In the genomic region with DNA sequence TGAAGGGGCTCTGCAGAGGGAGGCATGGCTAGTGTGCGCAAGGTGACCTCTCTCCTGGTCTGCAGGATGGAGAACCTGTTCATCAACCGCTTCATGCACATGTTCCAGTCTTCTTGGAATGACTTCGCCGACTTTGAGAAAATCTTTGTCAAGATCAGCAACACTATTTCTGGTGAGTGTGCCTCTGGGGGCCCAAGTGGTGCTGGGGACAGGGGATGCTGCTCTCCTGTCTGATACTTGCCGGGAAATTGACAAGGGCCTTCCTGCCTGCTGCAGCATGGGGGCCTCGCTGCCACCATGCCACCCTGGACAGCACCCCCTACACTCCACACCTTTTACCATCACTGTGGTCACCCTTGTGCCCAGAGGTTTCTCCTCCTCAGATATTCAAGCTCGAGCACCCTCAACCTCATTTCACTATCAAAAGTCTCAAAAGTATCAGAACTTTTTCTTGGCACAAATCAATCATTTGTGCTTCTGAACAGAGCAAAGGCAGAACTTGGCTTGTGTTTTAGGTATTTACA, we compare ENCODE assay signal across 19 cellular contexts. TPM values are rescaled to one million over a fixed set of nuclear protein-coding genes. Genes with fewer than 3 reads are reported as not detected.
DNase-seq lines count a peak whose midpoint lies in the region; ATAC-seq and TF ChIP-seq lines count a peak whose summit lies in the region.
"Had no signal": no experiment of that assay in that cellular context is flagged by ENCODE, and none has a peak within 500 bp of the region (broad histone marks: within the 10 kb centered on the region; RNA-seq: fewer than 3 reads in every experiment).

No MANE protein-coding gene starts in this region.

- H2AFZ ChIP-seq in SK-N-SH (ENCODE audit: low read depth) = no peak overlapping the region

- H3K4me3 ChIP-seq in SK-N-SH (ENCODE audit: low read depth in 2 of 2, low read length in 1 of 2) = no peak overlapping the region
- H3K4me3 ChIP-seq in CD4-positive, alpha-beta memory T cell (ENCODE audit: low read length in 2 of 2) = no peak overlapping the region
- no peak overlapping the region for H3K4me3 ChIP-seq in testis

- H3K4me2 ChIP-seq in SK-N-SH = no peak overlapping the region

- peaks cover 0 to under 1% of the 10 kb centered on the region in 2 donors for H3K36me3 Mint-ChIP-seq in CD4-positive, alpha-beta memory T cell
- H3K36me3 Mint-ChIP-seq in T-helper 17 cell (ENCODE audit: low read depth) = peaks cover 3% of the 10 kb centered on the region
- H3K36me3 Mint-ChIP-seq in naive thymus-derived CD8-positive, alpha-beta T cell = no peaks in the 10 kb centered on the region

- peaks cover 18% of the 10 kb centered on the region for H3K27me3 ChIP-seq in SK-N-SH (ENCODE audit: insufficient read depth)
- no peaks in the 10 kb centered on the region for H3K27me3 ChIP-seq in CD4-positive, alpha-beta memory T cell (ENCODE audit: insufficient read depth, low read length)
- no peaks in the 10 kb centered on the region for H3K27me3 ChIP-seq in testis

- no peak overlapping the region for H3K9ac ChIP-seq in SK-N-SH

- no peaks in the 10 kb centered on the region for H3K79me2 ChIP-seq in SK-N-SH (ENCODE audit: insufficient read depth)

- H3K4me3 Mint-ChIP-seq in CD4-positive, alpha-beta memory T cell = no peak overlapping the region
- peak overlapping the region; percentile 21 for H3K4me3 Mint-ChIP-seq in T-helper 17 cell
- no peak overlapping the region for H3K4me3 Mint-ChIP-seq in naive thymus-derived CD8-positive, alpha-beta T cell

- H3K27ac ChIP-seq in SK-N-SH (ENCODE audit: low read depth in 2 of 2, low read length in 1 of 2) (no peak overlapping the region), testis (no peak overlapping the region)
- H3K27ac ChIP-seq in CD4-positive, alpha-beta memory T cell (ENCODE audit: low read depth, low read length) = no peak overlapping the region
- H3K27ac ChIP-seq: 22Rv1, C4-2B had no signal

- no peaks in the 10 kb centered on the region for H3K9me3 ChIP-seq in SK-N-SH
- no peaks in the 10 kb centered on the region for H3K9me3 ChIP-seq in CD4-positive, alpha-beta memory T cell (ENCODE audit: control insufficient read depth in 1 of 2, low read length in 2 of 2)
- H3K9me3 ChIP-seq in T-helper 17 cell (ENCODE audit: control insufficient read depth, low read length, poor library complexity, severe bottlenecking) = no peaks in the 10 kb centered on the region
- no peaks in the 10 kb centered on the region for H3K9me3 ChIP-seq in testis

- TF ChIP-seq POLR2A in testis (IDR thresholded peaks at IDR 0.05) = no peak

- DNase-seq in SK-N-SH (no peak), T-helper 17 cell (no peak), NCI-H2029 treated with DMSO at 0.1 percent for 48 hours (lab: John Stamatoyannopoulos, UW) (no peak), testis (no peak), DMS53 (lab: John Stamatoyannopoulos, UW) (no peak)
- no peak for DNase-seq in CD4-positive, alpha-beta memory T cell
- no peak for DNase-seq in naive thymus-derived CD8-positive, alpha-beta T cell
- DNase-seq: DND-41, GDM1, IMR-90, NCI-H1417 treated with DMSO at 0.1 percent for 48 hours, NCI-H2081, NCI-H510A treated with DMSO at 0.1 percent for 48 hours had no signal

- POLR2A ChIA-PET in SK-N-SH (lab: Yijun Ruan, JAX) = no interaction called here
- POLR2A ChIA-PET in CD4-positive, alpha-beta memory T cell (lab: Charles Lee; ENCODE audit: partially characterized antibody) = interaction anchor here (1.0 to 1.3 kb wide), 2 partner anchors 9 to 25 kb away, joined by 3 read pairs; no protein-coding TSS in a partner anchor
- POLR2A ChIA-PET in naive thymus-derived CD8-positive, alpha-beta T cell (lab: Charles Lee) = interaction anchor here (0.8 kb wide), 1 partner anchor 9 kb away, joined by 3 read pairs; no protein-coding TSS in a partner anchor

- no peaks in the 10 kb centered on the region for H3K9me2 ChIP-seq in SK-N-SH

- no peak for TF ChIP-seq EP300 in SK-N-SH (IDR thresholded peaks at IDR 0.05; ENCODE audit: borderline replicate concordance in 1 of 2, low read depth in 1 of 2, low read length in 1 of 2)

- no peaks in the 10 kb centered on the region for H4K20me1 ChIP-seq in SK-N-SH (ENCODE audit: insufficient read depth)

- H3K9me3 Mint-ChIP-seq in CD4-positive, alpha-beta memory T cell = peaks cover 0 to 1% (median 0%) of the 10 kb centered on the region in 8 donors
- H3K9me3 Mint-ChIP-seq in naive thymus-derived CD8-positive, alpha-beta T cell = no peaks in the 10 kb centered on the region

- no peaks in the 10 kb centered on the region for H3F3A ChIP-seq in SK-N-SH (replicated peaks; ENCODE audit: insufficient read depth)

- peaks cover 35 to 77% (median 60%) of the 10 kb centered on the region in 4 donors for H3K4me1 Mint-ChIP-seq in CD4-positive, alpha-beta memory T cell
- H3K4me1 Mint-ChIP-seq in T-helper 17 cell = peaks cover 66% of the 10 kb centered on the region
- peaks cover 34 to 67% (median 61%) of the 10 kb centered on the region in 4 donors for H3K4me1 Mint-ChIP-seq in naive thymus-derived CD8-positive, alpha-beta T cell

- no peak for TF ChIP-seq RAD21 in SK-N-SH (IDR thresholded peaks at IDR 0.05; ENCODE audit: low read length)

- WGBS in SK-N-SH (ENCODE audit: low lambda C conversion rate) = 67% methylated on average over 7 of the region's 7 CpGs
- WGBS in testis, 2 donors = 85 to 90% methylated on average over 7 of the region's 7 CpGs

- CTCF ChIA-PET in SK-N-SH (lab: Yijun Ruan, JAX) = interaction anchor here (1.5 kb wide), 1 partner anchor 41 kb away, joined by 5 read pairs; no protein-coding TSS in a partner anchor
- CTCF ChIA-PET in CD4-positive, alpha-beta memory T cell (lab: Charles Lee; ENCODE audit: partially characterized antibody) = no interaction called here

- ATAC-seq in SK-N-SH treated with all-trans-retinoic acid at 6 μM for 48 hours = no peak
- no peak for ATAC-seq in T-helper 17 cell
- no peak for ATAC-seq in naive thymus-derived CD8-positive, alpha-beta T cell
- ATAC-seq: Panc1, Right ventricle myocardium inferior had no signal

- H3K4me1 ChIP-seq in SK-N-SH (ENCODE audit: control insufficient read depth in 1 of 2, insufficient read depth in 2 of 2, low read depth in 1 of 2, low read length in 1 of 2) = peaks cover 0 to 9% of the 10 kb centered on the region in 2 experiments; a peak in 1 of 4 replicates
- H3K4me1 ChIP-seq in CD4-positive, alpha-beta memory T cell (ENCODE audit: insufficient read depth, low read length) = peaks cover 61% of the 10 kb centered on the region
- peaks cover 7% of the 10 kb centered on the region for H3K4me1 ChIP-seq in testis

- H3K36me3 ChIP-seq in SK-N-SH (replicated peaks in 1 of 2; ENCODE audit: control insufficient read depth in 1 of 2, insufficient read depth in 2 of 2, low read length in 1 of 2) (no peaks in the 10 kb centered on the region), testis (ENCODE audit: low read depth, missing control alignments) (no peaks in the 10 kb centered on the region)
- no peaks in the 10 kb centered on the region for H3K36me3 ChIP-seq in CD4-positive, alpha-beta memory T cell (ENCODE audit: insufficient read depth, low read length)

- TF ChIP-seq CTCF in SK-N-SH (IDR thresholded peaks at IDR 0.05) (no peak), testis (IDR thresholded peaks at IDR 0.05) (no peak)

- H3K27ac Mint-ChIP-seq in CD4-positive, alpha-beta memory T cell = peak overlapping the region in 5 of 7 donors; percentile 57 to 89 (median 80)
- peak overlapping the region; percentile 99 for H3K27ac Mint-ChIP-seq in T-helper 17 cell
- H3K27ac Mint-ChIP-seq in naive thymus-derived CD8-positive, alpha-beta T cell = peak overlapping the region in 7 of 10 donors; percentile 41 to 96 (median 69)

- no peaks in the 10 kb centered on the region for H3K27me3 Mint-ChIP-seq in CD4-positive, alpha-beta memory T cell
- no peaks in the 10 kb centered on the region for H3K27me3 Mint-ChIP-seq in T-helper 17 cell
- no peaks in the 10 kb centered on the region for H3K27me3 Mint-ChIP-seq in naive thymus-derived CD8-positive, alpha-beta T cell

- intact Hi-C loops in CD4-positive, alpha-beta memory T cell (cut with micrococcal nuclease) = no loop called here
- intact Hi-C loops in testis (cut with DNase I; ENCODE audit: low total_unique reads) = no loop called here

TF ChIP-seq in SK-N-SH treated with all-trans-retinoic acid at 6 μM for 48 hours, 23 proteins besides CTCF, POLR2A, EP300 and RAD21:
- TF ChIP-seq, protein P1, sequence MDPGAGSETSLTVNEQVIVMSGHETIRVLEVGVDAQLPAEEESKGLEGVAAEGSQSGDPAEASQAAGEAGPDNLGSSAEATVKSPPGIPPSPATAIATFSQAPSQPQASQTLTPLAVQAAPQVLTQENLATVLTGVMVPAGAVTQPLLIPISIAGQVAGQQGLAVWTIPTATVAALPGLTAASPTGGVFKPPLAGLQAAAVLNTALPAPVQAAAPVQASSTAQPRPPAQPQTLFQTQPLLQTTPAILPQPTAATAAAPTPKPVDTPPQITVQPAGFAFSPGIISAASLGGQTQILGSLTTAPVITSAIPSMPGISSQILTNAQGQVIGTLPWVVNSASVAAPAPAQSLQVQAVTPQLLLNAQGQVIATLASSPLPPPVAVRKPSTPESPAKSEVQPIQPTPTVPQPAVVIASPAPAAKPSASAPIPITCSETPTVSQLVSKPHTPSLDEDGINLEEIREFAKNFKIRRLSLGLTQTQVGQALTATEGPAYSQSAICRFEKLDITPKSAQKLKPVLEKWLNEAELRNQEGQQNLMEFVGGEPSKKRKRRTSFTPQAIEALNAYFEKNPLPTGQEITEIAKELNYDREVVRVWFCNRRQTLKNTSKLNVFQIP (CRISPR knock-in tag; IDR thresholded peaks at IDR 0.05; ENCODE audit: borderline replicate concordance, low read depth) = no peak
- no peak for TF ChIP-seq PPARA (CRISPR knock-in tag; IDR thresholded peaks at IDR 0.05; ENCODE audit: borderline replicate concordance)

RNA-seq across cellular contexts. Expression of a gene that starts 50.0 kb away (rescaled TPM):
- polyA plus RNA-seq in SK-N-SH (2012; rRNA removed) (not detected in 2 replicates), testis (ENCODE audit: insufficient read depth, low read depth, low replicate concordance) (11.4 TPM)
- not detected in 2 replicates for polyA plus RNA-seq in SK-N-SH (2012; cell fraction: cytosol; rRNA removed)
- not detected in 2 replicates for polyA plus RNA-seq in SK-N-SH (2012; cell fraction: nucleus; rRNA removed)
- 1 to 10 TPM; 3.1 to 3.3 TPM for total RNA-seq in CD4-positive, alpha-beta memory T cell
- 10 to 100 TPM; 15.3 to 30.3 TPM for polyA plus RNA-seq in CD4-positive, alpha-beta memory T cell
- total RNA-seq in T-helper 17 cell (10 to 100 TPM; 19.8 to 66.6 TPM), testis (10 to 100 TPM; 13.7 to 18.5 TPM)
- total RNA-seq in naive thymus-derived CD8-positive, alpha-beta T cell = 10 to 100 TPM; 11.2 to 12.7 TPM
- polyA plus RNA-seq in naive thymus-derived CD8-positive, alpha-beta T cell = 1 to 10 TPM in 1 of 3 donors, under 1 TPM in 2; 0.29 to 1.8 (median 0.31) TPM
- total RNA-seq: IMR-90, LHCN-M2 had no signal
- polyA plus RNA-seq: IMR-90 had no signal
